9 cellular contexts compared by ENCODE assay signal in genomic region chr1:202283991-202284390, GRCh38. TPM values are rescaled to one million over a fixed set of nuclear protein-coding genes. Genes with fewer than 3 reads are reported as not detected.
A peak's percentile ranks its signal among the peaks of the same experiment; 100 is the strongest.
DNase-seq lines count a peak whose midpoint lies in the region; ATAC-seq, FAIRE-seq and TF ChIP-seq lines count a peak whose summit lies in the region.
"Had no signal": no experiment of that assay in that cellular context is flagged by ENCODE, and none has a peak within 500 bp of the region (broad histone marks: within the 10 kb centered on the region; RNA-seq: fewer than 3 reads in every experiment).

No MANE protein-coding gene starts in this region.

- H3K79me2 ChIP-seq in SU-DHL-6 (ENCODE audit: insufficient read depth, low read length): no peaks in the 10 kb centered on the region
- H3K79me2 ChIP-seq in neural progenitor cell (ENCODE audit: low read depth): no peaks in the 10 kb centered on the region

- H3F3A ChIP-seq in SU-DHL-6 (ENCODE audit: insufficient read depth): peaks cover 10% of the 10 kb centered on the region
- no peaks in the 10 kb centered on the region for H3F3A ChIP-seq in neural progenitor cell (ENCODE audit: low read depth)

- H3K9me3 ChIP-seq in SU-DHL-6 (ENCODE audit: insufficient read depth, low read length) (no peaks in the 10 kb centered on the region), thoracic aorta (no peaks in the 10 kb centered on the region), neural progenitor cell (ENCODE audit: low read depth) (no peaks in the 10 kb centered on the region)

- no peak overlapping the region for H3K4me3 ChIP-seq in SU-DHL-6 (ENCODE audit: insufficient read depth, low read length, poor library complexity, severe bottlenecking)
- no peak overlapping the region for H3K4me3 ChIP-seq in fibroblast of the aortic adventitia (ENCODE audit: low read depth, low read length)
- H3K4me3 ChIP-seq in thoracic aorta: no peak overlapping the region
- H3K4me3 ChIP-seq in neural progenitor cell: no peak overlapping the region

- no peak for TF ChIP-seq POLR2A in H54 (IDR thresholded peaks at IDR 0.05; ENCODE audit: low read depth, low read length)

- H3K4me3 Mint-ChIP-seq in neural progenitor cell: no peak overlapping the region
- H3K4me3 Mint-ChIP-seq: activated naive CD8-positive, alpha-beta T cell had no signal

- H2AFZ ChIP-seq in SU-DHL-6 (ENCODE audit: low read depth, low read length, severe bottlenecking): no peak overlapping the region
- H2AFZ ChIP-seq in neural progenitor cell (replicated peaks): no peak overlapping the region

- H3K36me3 ChIP-seq in SU-DHL-6 (ENCODE audit: low read length) (no peaks in the 10 kb centered on the region), thoracic aorta (no peaks in the 10 kb centered on the region), neural progenitor cell (no peaks in the 10 kb centered on the region)

- peaks cover 11% of the 10 kb centered on the region for H3K27me3 Mint-ChIP-seq in neural progenitor cell (ENCODE audit: insufficient read depth, low read depth)
- H3K27me3 Mint-ChIP-seq: activated naive CD8-positive, alpha-beta T cell had no signal

- peak; percentile 68 for DNase-seq in H54 (ENCODE audit: insufficient read length, low spot score)
- peak; percentile 70 for DNase-seq in fibroblast of the aortic adventitia (ENCODE audit: low read depth)
- DNase-seq in thoracic aorta (ENCODE audit: low spot score): no peak
- DNase-seq in neural progenitor cell (ENCODE audit: low spot score): no peak
- DNase-seq in stimulated activated naive CD8-positive, alpha-beta T cell treated with anti-CD3 and anti-CD28 coated beads, Interleukin-15, Interleukin-2, amounts not matched to agents 100 U/mL and 50 U/mL, for 24 hours: no peak
- DNase-seq: NK-92 treated with Interleukin-12 subunit alpha and Interleukin-12 subunit beta, amount 100 ng/mL, for 24 hours had no signal

- H4K20me1 ChIP-seq in SU-DHL-6 (ENCODE audit: low read depth, low read length) (no peaks in the 10 kb centered on the region), neural progenitor cell (ENCODE audit: low read depth) (no peaks in the 10 kb centered on the region)

- peaks cover 33 to 79% of the 10 kb centered on the region in 2 donors for H3K4me1 ChIP-seq in thoracic aorta (ENCODE audit: control insufficient read depth in 1 of 2, low read depth in 2 of 2)
- no peaks in the 10 kb centered on the region for H3K4me1 ChIP-seq in neural progenitor cell

- no peaks in the 10 kb centered on the region for H3K9me3 Mint-ChIP-seq in neural progenitor cell

- H3K27ac Mint-ChIP-seq in neural progenitor cell: no peak overlapping the region
- H3K27ac Mint-ChIP-seq: activated naive CD8-positive, alpha-beta T cell had no signal

- H3K36me3 Mint-ChIP-seq in neural progenitor cell: no peaks in the 10 kb centered on the region
- H3K36me3 Mint-ChIP-seq: activated naive CD8-positive, alpha-beta T cell had no signal

- FAIRE-seq in H54 (lab: Jason Lieb, UNC): no peak

- TF ChIP-seq CTCF in SU-DHL-6 (IDR thresholded peaks at IDR 0.05; ENCODE audit: insufficient read depth, low read length, poor library complexity, severe bottlenecking) (no peak), fibroblast of the aortic adventitia (IDR thresholded peaks at IDR 0.05; ENCODE audit: insufficient read depth, low read length) (no peak), thoracic aorta (IDR thresholded peaks at IDR 0.05) (no peak), neural progenitor cell (IDR thresholded peaks at IDR 0.05) (no peak)

- H3K27me3 ChIP-seq in SU-DHL-6 (ENCODE audit: low read length) (no peaks in the 10 kb centered on the region), thoracic aorta (replicated peaks; ENCODE audit: insufficient read depth) (no peaks in the 10 kb centered on the region), neural progenitor cell (no peaks in the 10 kb centered on the region)

- H3K9ac ChIP-seq in SU-DHL-6 (ENCODE audit: low read length) (no peak overlapping the region), neural progenitor cell (no peak overlapping the region)

- peaks cover 14% of the 10 kb centered on the region for H3K4me1 Mint-ChIP-seq in neural progenitor cell

- ATAC-seq in thoracic aorta (ENCODE audit: insufficient number of reproducible peaks, low FRiP score, low read depth): no peak
- no peak for ATAC-seq in esophagus mucosa
- no peak for ATAC-seq in stimulated activated naive CD8-positive, alpha-beta T cell treated with anti-CD3 and anti-CD28 coated beads, Interleukin-15, Interleukin-2, amounts not matched to agents 100 U/mL and 50 U/mL, for 24 hours

- peak overlapping the region; percentile 10 for H3K4me2 ChIP-seq in SU-DHL-6 (ENCODE audit: low read depth, low read length, poor library complexity, severe bottlenecking)
- H3K4me2 ChIP-seq in neural progenitor cell: no peak overlapping the region

- H3K27ac ChIP-seq in SU-DHL-6 (ENCODE audit: low read depth, low read length) (no peak overlapping the region), thoracic aorta (peak overlapping the region; percentile 3 to 79), neural progenitor cell (no peak overlapping the region)

- H3K9me2 ChIP-seq in SU-DHL-6 (replicated peaks; ENCODE audit: insufficient read depth, low read length): no peaks in the 10 kb centered on the region

RNA-seq across cellular contexts. Expression of gene UBE2T, which starts 57.7 kb away (rescaled TPM):
- total RNA-seq in fibroblast of the aortic adventitia (ENCODE audit: low replicate concordance) (1.6 and 58.9 TPM in 2 replicates), thoracic aorta (under 1 TPM in 1 of 2 donors, not detected in 1; 0.68 TPM), neural progenitor cell (ENCODE audit: low replicate concordance) (71.5 and 88.1 TPM in 2 replicates), esophagus mucosa (9.2 TPM)

Comparison
In these comparisons a context has a peak if more than half of its experiments do, and no peak if none do; other contexts are left out.
1. DNase-seq: peak in H54 (single experiment) and fibroblast of the aortic adventitia (single experiment); none in thoracic aorta (single experiment), neural progenitor cell (single experiment) and stimulated activated naive CD8-positive, alpha-beta T cell treated with anti-CD3 and anti-CD28 coated beads, Interleukin-15, Interleukin-2, amounts not matched to agents 100 U/mL and 50 U/mL, for 24 hours (single experiment).
2. H3K27ac ChIP-seq: peak in thoracic aorta (2 of 2); none in SU-DHL-6 (single experiment) and neural progenitor cell (single experiment).